2 cellular contexts compared by ENCODE assay signal in the genomic region with DNA sequence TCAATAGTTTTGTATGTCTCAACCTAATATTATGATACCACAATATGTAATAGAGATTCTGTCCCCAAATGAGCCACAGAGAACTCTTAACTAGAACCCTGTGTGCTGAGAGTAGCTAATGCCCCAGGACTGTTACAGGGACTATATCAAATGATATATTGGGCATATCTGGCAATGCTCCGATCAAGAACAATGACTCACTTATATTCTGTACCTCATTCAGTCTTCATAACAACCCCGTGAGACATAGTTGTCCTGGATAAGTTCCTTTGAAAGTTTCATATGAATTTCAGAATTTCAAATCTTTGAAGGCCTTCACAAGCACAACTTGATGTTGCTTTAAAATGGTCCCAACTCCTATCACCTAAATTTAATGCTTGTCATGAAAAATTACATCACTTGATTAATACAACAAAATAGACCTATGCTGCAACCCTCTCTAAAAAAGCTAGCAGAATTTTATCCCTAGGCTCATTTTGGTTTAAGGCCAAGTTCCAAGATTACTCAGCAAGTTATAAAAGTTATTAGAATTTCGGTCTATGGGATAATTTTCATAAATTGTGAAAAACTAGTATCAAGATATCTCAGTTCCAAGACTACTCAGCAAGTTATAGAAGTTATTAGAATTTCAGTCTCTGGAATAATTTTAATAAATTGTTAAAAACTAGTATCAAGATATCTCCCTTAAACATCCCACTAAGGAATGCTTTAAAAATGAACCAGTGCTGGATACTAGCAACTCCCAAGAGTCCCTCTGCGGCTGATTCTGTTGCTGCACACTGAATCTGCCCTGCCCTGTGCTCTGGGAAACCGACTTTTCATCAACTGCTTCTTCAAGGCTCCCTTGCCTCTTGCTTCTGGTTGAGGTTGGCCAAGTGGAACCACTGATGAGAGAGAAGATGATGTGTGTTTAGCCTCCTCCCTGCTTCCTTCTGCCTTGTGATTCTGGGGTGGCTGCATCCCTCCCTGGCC.
A peak's percentile ranks its signal among the peaks of the same experiment; 100 is the strongest.
TF ChIP-seq lines count a peak whose summit lies in the region.

No MANE protein-coding gene starts in this region.

TF ChIP-seq in HepG2, 621 proteins besides CTCF, POLR2A, EP300 and RAD21:
- TF ChIP-seq RBM22 (optimal IDR thresholded peaks at IDR 0.05; ENCODE audit: low read length) (peak; percentile 47), ZIK1 (CRISPR knock-in tag; IDR thresholded peaks at IDR 0.05; ENCODE audit: borderline replicate concordance, low read depth) (no peak), NR2F1 (CRISPR knock-in tag; IDR thresholded peaks at IDR 0.05) (no peak)
- TF ChIP-seq, protein P1, sequence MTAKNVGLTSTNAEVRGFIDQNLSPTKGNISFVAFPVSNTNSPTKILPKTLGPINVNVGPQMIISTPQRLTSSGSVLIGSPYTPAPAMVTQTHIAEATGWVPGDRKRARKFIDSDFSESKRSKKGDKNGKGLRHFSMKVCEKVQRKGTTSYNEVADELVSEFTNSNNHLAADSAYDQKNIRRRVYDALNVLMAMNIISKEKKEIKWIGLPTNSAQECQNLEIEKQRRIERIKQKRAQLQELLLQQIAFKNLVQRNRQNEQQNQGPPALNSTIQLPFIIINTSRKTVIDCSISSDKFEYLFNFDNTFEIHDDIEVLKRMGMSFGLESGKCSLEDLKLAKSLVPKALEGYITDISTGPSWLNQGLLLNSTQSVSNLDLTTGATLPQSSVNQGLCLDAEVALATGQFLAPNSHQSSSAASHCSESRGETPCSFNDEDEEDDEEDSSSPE (CRISPR knock-in tag; IDR thresholded peaks at IDR 0.05), result no peak
TF ChIP-seq in HepG2: peak in this region for 1.

TF ChIP-seq in endothelial cell of umbilical vein, 7 proteins besides CTCF, POLR2A, EP300 and RAD21:
- TF ChIP-seq GATA2 (IDR thresholded peaks at IDR 0.05; ENCODE audit: insufficient read depth, insufficient read length, low read depth, low read length) (peak; percentile 13), FOS (IDR thresholded peaks at IDR 0.05; ENCODE audit: borderline replicate concordance, insufficient read depth, low read length) (peak; percentile 32), JUN (IDR thresholded peaks at IDR 0.05; ENCODE audit: borderline replicate concordance, insufficient read depth, insufficient read length, low read depth) (no peak), POLR2AphosphoS5 (IDR thresholded peaks at IDR 0.05; ENCODE audit: insufficient read depth, low read depth, low read length) (no peak), MAX (IDR thresholded peaks at IDR 0.05; ENCODE audit: insufficient read depth, insufficient read length) (no peak), MYC (IDR thresholded peaks at IDR 0.05; ENCODE audit: low read depth, low read length) (no peak), EZH2 (IDR thresholded peaks at IDR 0.05; ENCODE audit: borderline replicate concordance, low read depth, low read length, severe bottlenecking) (no peak)
